ENCODE assay signal across 1 cellular context in genomic region chr14:68258995-68259394, GRCh38.
TF ChIP-seq lines count a peak whose summit lies in the region.

No MANE protein-coding gene starts in this region.

TF ChIP-seq in GM23338, 12 proteins besides CTCF, POLR2A, EP300 and RAD21:
- TF ChIP-seq NANOG (IDR thresholded peaks at IDR 0.05; ENCODE audit: borderline replicate concordance): 0 out of 2 replicates have a peak, but pooled peaks have one; percentile 19
TF ChIP-seq in GM23338: peak in this region for 1; not testable (repeated sequence) for 11.
